ENCODE assay signal across 23 cellular contexts in genomic region chr19:4700573-4700970, GRCh38.
"Had no signal": no experiment of that assay in that cellular context is flagged by ENCODE, and none has a peak within 500 bp of the region (broad histone marks: within the 10 kb centered on the region; RNA-seq: fewer than 3 reads in every experiment).

No MANE protein-coding gene starts in this region.

- H3K27ac ChIP-seq: esophagus squamous epithelium, neutrophil, transverse colon had no signal

- H3K27me3 Mint-ChIP-seq: activated CD4-positive, alpha-beta T cell treated with anti-CD3 and anti-CD28 coated beads, Interleukin-2, amount 10 ng/mL, durations not matched to agents 24 days and 14 days; brain; memory B cell; stimulated activated memory B cell treated with anti-CD40 and anti-IgM and Interleukin-4, amounts not matched to agents 10 μg/mL and 1 μg/mL and 100 μg/mL, for 72 hours had no signal

- H3K4me3 ChIP-seq: esophagus squamous epithelium, transverse colon, vagina had no signal

- H3K4me3 Mint-ChIP-seq: activated CD4-positive, alpha-beta T cell treated with anti-CD3 and anti-CD28 coated beads, Interleukin-2, amount 10 ng/mL, durations not matched to agents 24 days and 14 days; activated CD8-positive, alpha-beta T cell treated with anti-CD3 and anti-CD28 coated beads, Interleukin-2, amount 10 ng/mL, durations not matched to agents 7 days and 5 days; activated T-cell treated with anti-CD3 and anti-CD28 coated beads, Interleukin-2, amount 50 U/mL, for 72 hours; brain; memory B cell; natural killer cell; stimulated activated memory B cell treated with anti-CD40 and anti-IgM and Interleukin-4, amounts not matched to agents 10 μg/mL and 1 μg/mL and 100 μg/mL, for 72 hours had no signal

- H3K27me3 ChIP-seq: esophagus squamous epithelium, neutrophil, transverse colon, vagina had no signal

- H3K9me3 Mint-ChIP-seq: activated CD4-positive, alpha-beta T cell treated with anti-CD3 and anti-CD28 coated beads, Interleukin-2, amount 10 ng/mL, durations not matched to agents 24 days and 14 days; activated naive CD4-positive, alpha-beta T cell treated with anti-CD3 and anti-CD28 coated beads, Interleukin-2, amount 50 U/mL, for 72 hours; activated T-cell treated with anti-CD3 and anti-CD28 coated beads, Interleukin-2, amount 50 U/mL, for 72 hours; brain; memory B cell; natural killer cell; stimulated activated memory B cell treated with anti-CD40 and anti-IgM and Interleukin-4, amounts not matched to agents 10 μg/mL and 1 μg/mL and 100 μg/mL, for 72 hours had no signal

- H3K36me3 Mint-ChIP-seq: activated naive CD4-positive, alpha-beta T cell treated with anti-CD3 and anti-CD28 coated beads, Interleukin-2, amount 50 U/mL, for 72 hours; natural killer cell had no signal

- H3K4me1 Mint-ChIP-seq: activated CD4-positive, alpha-beta T cell treated with anti-CD3 and anti-CD28 coated beads, Interleukin-2, amount 10 ng/mL, durations not matched to agents 24 days and 14 days; brain; natural killer cell; stimulated activated memory B cell treated with anti-CD40 and anti-IgM and Interleukin-4, amounts not matched to agents 10 μg/mL and 1 μg/mL and 100 μg/mL, for 72 hours had no signal

- ATAC-seq: activated CD8-positive, alpha-beta T cell treated with anti-CD3 and anti-CD28 coated beads, Interleukin-2, amount 10 ng/mL, durations not matched to agents 7 days and 5 days; activated naive CD4-positive, alpha-beta T cell treated with anti-CD3 and anti-CD28 coated beads, Interleukin-2, amount 50 U/mL, for 72 hours; activated T-cell treated with anti-CD3 and anti-CD28 coated beads, Interleukin-2, amount 50 U/mL, for 72 hours; natural killer cell; stimulated activated memory B cell treated with anti-CD40 and anti-IgM and Interleukin-4, amounts not matched to agents 10 μg/mL and 1 μg/mL and 100 μg/mL, for 72 hours had no signal

- DNase-seq: activated CD4-positive, alpha-beta T cell treated with anti-CD3 and anti-CD28 coated beads, Interleukin-2, amount 10 ng/mL, durations not matched to agents 24 days and 14 days; activated CD4-positive, CD25-positive, alpha-beta regulatory T cell; activated CD8-positive, alpha-beta memory T cell treated with anti-CD3 and anti-CD28 coated beads, Interleukin-2, amount 50 U/mL, for 4 hours; activated CD8-positive, alpha-beta T cell treated with anti-CD3 and anti-CD28 coated beads, Interleukin-2, amount 10 ng/mL, durations not matched to agents 7 days and 5 days; activated gamma-delta T cell; activated T-cell treated with anti-CD3 and anti-CD28 coated beads, Interleukin-2, amount 50 U/mL, for 72 hours; amniotic stem cell; central memory CD4-positive, alpha-beta T cell; cortex of kidney; effector CD4-positive, alpha-beta T cell; esophagus squamous epithelium; natural killer cell; stimulated activated CD4-positive, alpha-beta T cell treated with anti-CD3 and anti-CD28 coated beads, Interleukin-2, amount 100 ng/mL, for 48 hours; T-helper 2 cell; transverse colon had no signal

- H3K27ac Mint-ChIP-seq: activated CD4-positive, alpha-beta T cell treated with anti-CD3 and anti-CD28 coated beads, Interleukin-2, amount 10 ng/mL, durations not matched to agents 24 days and 14 days; activated CD8-positive, alpha-beta T cell treated with anti-CD3 and anti-CD28 coated beads, Interleukin-2, amount 10 ng/mL, durations not matched to agents 7 days and 5 days; activated T-cell treated with anti-CD3 and anti-CD28 coated beads, Interleukin-2, amount 50 U/mL, for 72 hours; brain; memory B cell; natural killer cell; stimulated activated memory B cell treated with anti-CD40 and anti-IgM and Interleukin-4, amounts not matched to agents 10 μg/mL and 1 μg/mL and 100 μg/mL, for 72 hours had no signal

- H3K9me3 ChIP-seq: esophagus squamous epithelium, neutrophil, transverse colon, vagina had no signal

- FAIRE-seq: endothelial cell of umbilical vein, TTC549 had no signal
